ENCODE assay signal across 8 cellular contexts in genomic region chr11:65150513-65151271, GRCh38. TPM values are rescaled to one million over a fixed set of nuclear protein-coding genes. Genes with fewer than 3 reads are reported as not detected.
A peak's percentile ranks its signal among the peaks of the same experiment; 100 is the strongest.
DNase-seq lines count a peak whose midpoint lies in the region; ATAC-seq lines count a peak whose summit lies in the region.

No MANE protein-coding gene starts in this region.

- no peak overlapping the region for H3K4me3 Mint-ChIP-seq in T-helper 2 cell treated with Interferon-gamma antibody and Interleukin-4, amounts not matched to agents 5 μg/mL and 100 μg/mL, for 36 hours
- no peak overlapping the region for H3K4me3 Mint-ChIP-seq in natural killer cell treated with Interleukin-12 subunit alpha and Interleukin-12 subunit beta and Interleukin-15 and Interleukin-18, amount 100 ng/mL, for 72 hours

- in situ Hi-C loops in KBM-7 (cut with MboI; ENCODE audit: low pct_unique_long_range_greater_than_20kb, low sequenced_read_pairs) = no loop called here

- peaks cover 17% of the 10 kb centered on the region for H3K4me1 Mint-ChIP-seq in T-helper 2 cell treated with Interferon-gamma antibody and Interleukin-4, amounts not matched to agents 5 μg/mL and 100 μg/mL, for 36 hours (ENCODE audit: low read depth)
- peaks cover 0 to 5% of the 10 kb centered on the region in 2 donors for H3K4me1 Mint-ChIP-seq in natural killer cell treated with Interleukin-12 subunit alpha and Interleukin-12 subunit beta and Interleukin-15 and Interleukin-18, amount 100 ng/mL, for 72 hours (ENCODE audit: low read depth in 2 of 2)

- H3K27me3 Mint-ChIP-seq in T-helper 2 cell treated with Interferon-gamma antibody and Interleukin-4, amounts not matched to agents 5 μg/mL and 100 μg/mL, for 36 hours (ENCODE audit: low read depth) = no peaks in the 10 kb centered on the region
- peaks cover 0 to 19% of the 10 kb centered on the region in 2 donors for H3K27me3 Mint-ChIP-seq in natural killer cell treated with Interleukin-12 subunit alpha and Interleukin-12 subunit beta and Interleukin-15 and Interleukin-18, amount 100 ng/mL, for 72 hours

- H3K9me3 Mint-ChIP-seq in T-helper 2 cell treated with Interferon-gamma antibody and Interleukin-4, amounts not matched to agents 5 μg/mL and 100 μg/mL, for 36 hours = no peaks in the 10 kb centered on the region
- H3K9me3 Mint-ChIP-seq in natural killer cell treated with Interleukin-12 subunit alpha and Interleukin-12 subunit beta and Interleukin-15 and Interleukin-18, amount 100 ng/mL, for 72 hours = no peaks in the 10 kb centered on the region

- H3K27ac Mint-ChIP-seq in T-helper 2 cell treated with Interferon-gamma antibody and Interleukin-4, amounts not matched to agents 5 μg/mL and 100 μg/mL, for 36 hours = no peak overlapping the region
- H3K27ac Mint-ChIP-seq in natural killer cell treated with Interleukin-12 subunit alpha and Interleukin-12 subunit beta and Interleukin-15 and Interleukin-18, amount 100 ng/mL, for 72 hours = peak overlapping the region in 1 of 2 donors; percentile 7

- peak; percentile 96 for ATAC-seq in esophagus mucosa
- peak; percentile 36 to 59 for ATAC-seq in natural killer cell treated with Interleukin-12 subunit alpha and Interleukin-12 subunit beta and Interleukin-15 and Interleukin-18, amount 100 ng/mL, for 72 hours
- no peak for ATAC-seq in HG03196 (IDR thresholded peaks at IDR 0.05; ENCODE audit: unreplicated experiment)

- DNase-seq in NCI-H345 (lab: John Stamatoyannopoulos, UW) = peak; percentile 46
- DNase-seq in NCI-H345 treated with DMSO at 0.1 percent for 48 hours (lab: John Stamatoyannopoulos, UW; ENCODE audit: unreplicated experiment) = no peak
- DNase-seq in KBM-7 = peak; percentile 91
- DNase-seq in T-helper 2 cell treated with Interferon-gamma antibody and Interleukin-4, amounts not matched to agents 5 μg/mL and 100 μg/mL, for 36 hours (ENCODE audit: low spot score) = peak; percentile 22
- no peak for DNase-seq in natural killer cell treated with Interleukin-12 subunit alpha and Interleukin-12 subunit beta and Interleukin-15 and Interleukin-18, amount 100 ng/mL, for 72 hours (ENCODE audit: low spot score)
- DNase-seq in effector CD8-positive, alpha-beta T cell (lab: John Stamatoyannopoulos, UW) = no peak

- no peaks in the 10 kb centered on the region for H3K36me3 Mint-ChIP-seq in T-helper 2 cell treated with Interferon-gamma antibody and Interleukin-4, amounts not matched to agents 5 μg/mL and 100 μg/mL, for 36 hours (ENCODE audit: low read depth)
- H3K36me3 Mint-ChIP-seq in natural killer cell treated with Interleukin-12 subunit alpha and Interleukin-12 subunit beta and Interleukin-15 and Interleukin-18, amount 100 ng/mL, for 72 hours = no peaks in the 10 kb centered on the region

RNA-seq across cellular contexts. Expression of gene SYVN1, which starts 16.4 kb away (rescaled TPM):
- total RNA-seq in esophagus mucosa = 28.1 TPM
- 10 to 100 TPM; 78.8 to 80.1 TPM for total RNA-seq in natural killer cell treated with Interleukin-12 subunit alpha and Interleukin-12 subunit beta and Interleukin-15 and Interleukin-18, amount 100 ng/mL, for 72 hours

RNA-seq across cellular contexts. Expression of gene SPDYC, which starts 19.3 kb away (rescaled TPM):
- not detected for total RNA-seq in esophagus mucosa
- total RNA-seq in natural killer cell treated with Interleukin-12 subunit alpha and Interleukin-12 subunit beta and Interleukin-15 and Interleukin-18, amount 100 ng/mL, for 72 hours = not detected

RNA-seq across cellular contexts. Expression of gene MRPL49, which starts 28.6 kb away (rescaled TPM):
- 63.9 TPM for total RNA-seq in esophagus mucosa
- total RNA-seq in natural killer cell treated with Interleukin-12 subunit alpha and Interleukin-12 subunit beta and Interleukin-15 and Interleukin-18, amount 100 ng/mL, for 72 hours = 10 to 100 TPM; 77.8 to 80.4 TPM

RNA-seq across cellular contexts. Expression of gene FAU, which starts 28.8 kb away (rescaled TPM):
- total RNA-seq in esophagus mucosa = 758 TPM
- total RNA-seq in natural killer cell treated with Interleukin-12 subunit alpha and Interleukin-12 subunit beta and Interleukin-15 and Interleukin-18, amount 100 ng/mL, for 72 hours = 100 to 1,000 TPM; 681 to 986 TPM

RNA-seq across cellular contexts. Expression of gene CAPN1, which starts 31.0 kb away (rescaled TPM):
- 510 TPM for total RNA-seq in esophagus mucosa
- 100 to 1,000 TPM; 141 to 146 TPM for total RNA-seq in natural killer cell treated with Interleukin-12 subunit alpha and Interleukin-12 subunit beta and Interleukin-15 and Interleukin-18, amount 100 ng/mL, for 72 hours

Comparison
In these comparisons a context has a peak if more than half of its experiments do, and no peak if none do; other contexts are left out.
1. DNase-seq: peak in NCI-H345 (single experiment), KBM-7 (single experiment) and T-helper 2 cell treated with Interferon-gamma antibody and Interleukin-4, amounts not matched to agents 5 μg/mL and 100 μg/mL, for 36 hours (single experiment); none in NCI-H345 treated with DMSO at 0.1 percent for 48 hours (single experiment), natural killer cell treated with Interleukin-12 subunit alpha and Interleukin-12 subunit beta and Interleukin-15 and Interleukin-18, amount 100 ng/mL, for 72 hours (single experiment) and effector CD8-positive, alpha-beta T cell (single experiment).